ENCODE assay signal across 33 cellular contexts in genomic region chr16:30899794-30900193, GRCh38.
"Had no signal": no experiment of that assay in that cellular context is flagged by ENCODE, and none has a peak within 500 bp of the region (broad histone marks: within the 10 kb centered on the region; RNA-seq: fewer than 3 reads in every experiment).

No MANE protein-coding gene starts in this region.

- H3K36me3 Mint-ChIP-seq: activated CD4-positive, alpha-beta memory T cell treated with anti-CD3 and anti-CD28 coated beads for 36 hours; T-cell had no signal

- H3K27ac ChIP-seq: ascending aorta, VCaP had no signal

- H3K9me3 ChIP-seq: ascending aorta, MG63 had no signal

- H3K36me3 ChIP-seq: ascending aorta, MG63 had no signal

- H3K27ac Mint-ChIP-seq: activated B cell treated with CpG ODN at 0.5 μM for 24 hours; activated CD4-positive, alpha-beta memory T cell treated with anti-CD3 and anti-CD28 coated beads for 36 hours; activated naive CD8-positive, alpha-beta T cell treated with anti-CD3 and anti-CD28 coated beads for 36 hours; activated T-helper 17 cell treated with anti-CD3 and anti-CD28 coated beads, Interleukin-2, amount 50 U/mL, for 72 hours; T-cell had no signal

- H3K4me3 Mint-ChIP-seq: activated B cell treated with CpG ODN at 0.5 μM for 24 hours; activated CD4-positive, alpha-beta memory T cell treated with anti-CD3 and anti-CD28 coated beads for 36 hours; activated naive CD8-positive, alpha-beta T cell treated with anti-CD3 and anti-CD28 coated beads for 36 hours; activated T-cell treated with anti-CD3 and anti-CD28 coated beads, Interleukin-2, amount 50 U/mL, for 72 hours; activated T-helper 17 cell treated with anti-CD3 and anti-CD28 coated beads, Interleukin-2, amount 50 U/mL, for 72 hours had no signal

- ATAC-seq: activated T-cell treated with anti-CD3 and anti-CD28 coated beads, Interleukin-2, amount 50 U/mL, for 72 hours; activated T-helper 17 cell treated with anti-CD3 and anti-CD28 coated beads, Interleukin-2, amount 50 U/mL, for 72 hours; Panc1; Right ventricle myocardium inferior; SK-N-SH treated with all-trans-retinoic acid at 6 μM for 48 hours; T-cell had no signal

- H3K27me3 Mint-ChIP-seq: activated B cell treated with CpG ODN at 0.5 μM for 24 hours; activated CD4-positive, alpha-beta memory T cell treated with anti-CD3 and anti-CD28 coated beads for 36 hours; activated naive CD8-positive, alpha-beta T cell treated with anti-CD3 and anti-CD28 coated beads for 36 hours; activated T-helper 17 cell treated with anti-CD3 and anti-CD28 coated beads, Interleukin-2, amount 50 U/mL, for 72 hours; T-cell had no signal

- DNase-seq: activated B cell treated with CpG ODN at 0.5 μM for 24 hours; activated CD4-positive, alpha-beta memory T cell treated with anti-CD3 and anti-CD28 coated beads for 36 hours; activated CD4-positive, alpha-beta T cell treated with anti-CD3 and anti-CD28 coated beads for 4 hours; activated CD4-positive, alpha-beta T cell treated with anti-CD3 and anti-CD28 coated beads, Interleukin-2, amount 50 U/mL, for 1 hour; activated CD4-positive, CD25-positive, alpha-beta regulatory T cell treated with anti-CD3 and anti-CD28 coated beads, Interleukin-2, amount 50 U/mL, for 72 hours; activated CD8-positive, alpha-beta memory T cell treated with anti-CD3 and anti-CD28 coated beads, Interleukin-2, amount 50 U/mL, for 4 hours; activated effector memory CD4-positive, alpha-beta T cell treated with anti-CD3 and anti-CD28 coated beads, Interleukin-2, amount 50 U/mL, for 16 hours; activated naive CD4-positive, alpha-beta T cell; activated naive CD4-positive, alpha-beta T cell treated with anti-CD3 and anti-CD28 coated beads, Interleukin-2, amount 50 U/mL, for 16 hours; activated naive CD8-positive, alpha-beta T cell treated with anti-CD3 and anti-CD28 coated beads for 36 hours; activated T-cell treated with anti-CD3 and anti-CD28 coated beads for 4 hours; activated T-cell treated with anti-CD3 and anti-CD28 coated beads, Interleukin-2, amount 50 U/mL, for 72 hours; amniotic stem cell; Kasumi-1; MG63; NCI-H1048; NCI-H1105 treated with DMSO at 0.1 percent for 48 hours; NCI-H1436; NCI-H1694; NCI-H2029; NCI-H345; NCI-H524 treated with DMSO at 0.1 percent for 48 hours; RPMI8226; SIG-M5; T-cell; T-helper 2 cell; T-helper 9 cell had no signal

- H3K9me3 Mint-ChIP-seq: activated B cell treated with CpG ODN at 0.5 μM for 24 hours; activated CD4-positive, alpha-beta memory T cell treated with anti-CD3 and anti-CD28 coated beads for 36 hours; T-cell had no signal

- H3K4me3 ChIP-seq: ascending aorta, MG63 had no signal

- H3K27me3 ChIP-seq: ascending aorta, MG63 had no signal
